Comparison of ENCODE assay signal across 1 cellular context in genomic region chr5:10301266-10301665, GRCh38.
TF ChIP-seq lines count a peak whose summit lies in the region.

No MANE protein-coding gene starts in this region.

TF ChIP-seq in GM23338, 12 proteins besides CTCF, POLR2A, EP300 and RAD21 (continued from another document):
- no peak for TF ChIP-seq ZNF462 (CRISPR knock-in tag; IDR thresholded peaks at IDR 0.05)
- no peak for TF ChIP-seq EZH2phosphoT487 (IDR thresholded peaks at IDR 0.05; ENCODE audit: unreplicated experiment)
- TF ChIP-seq JUNB (IDR thresholded peaks at IDR 0.05; ENCODE audit: unreplicated experiment): no peak
TF ChIP-seq in GM23338: peak in this region for 0.
